In the genomic region with DNA sequence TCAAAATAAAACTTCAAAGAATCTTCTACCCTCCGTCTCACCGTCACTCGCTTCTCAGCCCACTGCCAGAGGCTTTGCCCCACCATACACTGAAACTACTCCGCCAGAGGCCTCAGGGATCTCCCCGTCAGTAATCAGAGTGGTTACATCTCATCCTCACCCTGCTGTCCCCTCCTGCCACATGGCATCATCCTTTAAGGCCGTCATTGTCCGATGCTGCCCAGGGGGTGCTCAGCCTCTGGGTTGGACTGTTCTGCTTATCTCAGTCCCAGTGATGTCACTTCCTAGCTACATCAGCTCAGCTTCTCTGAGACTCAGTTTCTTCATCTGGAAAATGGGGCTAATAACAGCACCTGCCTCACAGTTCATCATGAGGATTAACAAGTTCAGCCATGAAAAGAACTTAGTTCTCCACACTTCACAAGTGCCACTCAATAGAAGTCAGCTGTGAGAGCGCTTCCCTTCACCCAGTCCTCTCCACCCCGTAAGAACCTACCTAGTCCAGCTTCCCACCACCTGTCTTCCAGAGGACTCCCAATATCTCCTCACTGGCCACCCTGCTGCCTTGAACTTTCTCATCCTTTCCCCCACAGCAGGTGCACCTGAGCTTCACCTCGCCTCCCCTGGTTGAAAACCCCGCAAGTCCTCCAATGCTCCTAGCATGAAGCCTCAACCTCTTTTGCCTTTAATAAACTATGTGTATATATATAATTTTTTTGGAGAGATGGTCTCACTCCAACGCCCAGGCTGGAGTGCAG, we compare ENCODE assay signal across 18 cellular contexts. TPM values are rescaled to one million over a fixed set of nuclear protein-coding genes. Genes with fewer than 3 reads are reported as not detected.
DNase-seq lines count a peak whose midpoint lies in the region; ATAC-seq and TF ChIP-seq lines count a peak whose summit lies in the region.
"Had no signal": no experiment of that assay in that cellular context is flagged by ENCODE, and none has a peak within 500 bp of the region (broad histone marks: within the 10 kb centered on the region; RNA-seq: fewer than 3 reads in every experiment).

No MANE protein-coding gene starts in this region.

- no peak overlapping the region for H3K4me3 Mint-ChIP-seq in activated T-cell treated with anti-CD3 and anti-CD28 coated beads, Interleukin-2, amount 50 U/mL, for 4 hours
- H3K4me3 Mint-ChIP-seq: GM23338; stimulated activated naive B cell treated with anti-CD40 and anti-IgM and Interleukin-4, amounts not matched to agents 10 μg/mL and 1 μg/mL and 100 μg/mL, for 72 hours had no signal

- H3K9me3 ChIP-seq in stomach (no peaks in the 10 kb centered on the region), A673 (ENCODE audit: low read depth, low read length, poor library complexity, severe bottlenecking) (no peaks in the 10 kb centered on the region)
- H3K9me3 ChIP-seq: ovary, vagina had no signal

- POLR2A ChIA-PET in A673 (lab: Charles Lee; ENCODE audit: low non-redundant PET) = no interaction called here

- 83 to 89% (median 88%) methylated on average over 12 of the region's 12 CpGs for WGBS in stomach, 5 donors

- H3K4me1 Mint-ChIP-seq in activated T-cell treated with anti-CD3 and anti-CD28 coated beads, Interleukin-2, amount 50 U/mL, for 4 hours (ENCODE audit: low read depth) = peaks cover 45% of the 10 kb centered on the region

- no peak for ATAC-seq in left cardiac atrium
- no peak for ATAC-seq in activated T-cell treated with anti-CD3 and anti-CD28 coated beads, Interleukin-2, amount 50 U/mL, for 4 hours
- ATAC-seq: GM23338; stimulated activated naive B cell treated with anti-CD40 and anti-IgM and Interleukin-4, amounts not matched to agents 10 μg/mL and 1 μg/mL and 100 μg/mL, for 72 hours had no signal

- no peaks in the 10 kb centered on the region for H3K27me3 ChIP-seq in stomach
- H3K27me3 ChIP-seq in A673 (replicated peaks; ENCODE audit: insufficient read depth, low read depth, low read length, poor library complexity) = no peaks in the 10 kb centered on the region
- H3K27me3 ChIP-seq: ovary, vagina had no signal

- CTCF ChIA-PET in A673 (lab: Charles Lee) = no interaction called here

- BruUV-seq in A673 (replicated peaks; lab: Mats Ljungman, UMichigan) = no TSS peak

- TF ChIP-seq CTCF in stomach (IDR thresholded peaks at IDR 0.05) = no peak
- no peak for TF ChIP-seq CTCF in A673 (conservative IDR thresholded peaks at IDR 0.05; ENCODE audit: low read depth, low read length)

- no peak for TF ChIP-seq POLR2A in stomach (IDR thresholded peaks at IDR 0.05)

- H3K4me1 ChIP-seq in stomach (no peaks in the 10 kb centered on the region), A673 (ENCODE audit: insufficient read depth, low read length, poor library complexity, severe bottlenecking) (no peaks in the 10 kb centered on the region)
- H3K4me1 ChIP-seq: vagina had no signal

- H3K36me3 Mint-ChIP-seq in activated T-cell treated with anti-CD3 and anti-CD28 coated beads, Interleukin-2, amount 50 U/mL, for 4 hours (ENCODE audit: insufficient read depth) = no peaks in the 10 kb centered on the region
- H3K36me3 Mint-ChIP-seq: stimulated activated naive B cell treated with anti-CD40 and anti-IgM and Interleukin-4, amounts not matched to agents 10 μg/mL and 1 μg/mL and 100 μg/mL, for 72 hours had no signal

- H3K9me3 Mint-ChIP-seq in activated T-cell treated with anti-CD3 and anti-CD28 coated beads, Interleukin-2, amount 50 U/mL, for 4 hours = no peaks in the 10 kb centered on the region
- H3K9me3 Mint-ChIP-seq: GM23338; stimulated activated naive B cell treated with anti-CD40 and anti-IgM and Interleukin-4, amounts not matched to agents 10 μg/mL and 1 μg/mL and 100 μg/mL, for 72 hours had no signal

- DNase-seq in cardiac septum (ENCODE audit: low spot score) = peak; percentile 7
- no peak for DNase-seq in left cardiac atrium
- DNase-seq in activated T-cell treated with anti-CD3 and anti-CD28 coated beads, Interleukin-2, amount 50 U/mL, for 4 hours = peak; percentile 2
- peak; percentile 3 for DNase-seq in hepatic stellate cell (ENCODE audit: low spot score)
- peak; percentile 11 for DNase-seq in stomach
- no peak for DNase-seq in NCI-H146 treated with DMSO at 0.1 percent for 48 hours (lab: John Stamatoyannopoulos, UW; ENCODE audit: unreplicated experiment)
- no peak for DNase-seq in A673 (ENCODE audit: low spot score)
- DNase-seq in kidney glomerular epithelial cell (lab: John Stamatoyannopoulos, UW) = no peak
- DNase-seq: cerebellar nuclear complex; NCI-H774; small intestine; stimulated activated naive B cell treated with anti-CD40 and anti-IgM and Interleukin-4, amounts not matched to agents 10 μg/mL and 1 μg/mL and 100 μg/mL, for 72 hours had no signal

- H3K27me3 Mint-ChIP-seq in activated T-cell treated with anti-CD3 and anti-CD28 coated beads, Interleukin-2, amount 50 U/mL, for 4 hours (ENCODE audit: low read depth) = no peaks in the 10 kb centered on the region

- intact Hi-C loops in cardiac septum (cut with DNase I) (no loop called here), left cardiac atrium (cut with DNase I) (no loop called here), stomach (cut with DNase I; ENCODE audit: low total_unique reads) (no loop called here), A673 (cut with micrococcal nuclease; ENCODE audit: unreplicated experiment) (no loop called here)

- H3K4me3 ChIP-seq in stomach (no peak overlapping the region), A673 (ENCODE audit: low read depth, low read length, poor library complexity, severe bottlenecking) (no peak overlapping the region)
- H3K4me3 ChIP-seq: GM23338, ovary, vagina had no signal

- TF ChIP-seq EP300 in stomach (IDR thresholded peaks at IDR 0.05) = no peak

- H3K27ac ChIP-seq in stomach (no peak overlapping the region), A673 (ENCODE audit: low read depth, low read length, poor library complexity, severe bottlenecking) (no peak overlapping the region)
- H3K27ac ChIP-seq: ovary, vagina had no signal

- H3K36me3 ChIP-seq in stomach (no peaks in the 10 kb centered on the region), A673 (ENCODE audit: insufficient read depth, low read length, poor library complexity, severe bottlenecking) (no peaks in the 10 kb centered on the region)
- H3K36me3 ChIP-seq: ovary, vagina had no signal

RNA-seq across cellular contexts. Expression of gene IL3, which starts 2.8 kb away (rescaled TPM):
- total RNA-seq in cardiac septum = not detected
- not detected for total RNA-seq in left cardiac atrium
- total RNA-seq in activated T-cell treated with anti-CD3 and anti-CD28 coated beads, Interleukin-2, amount 50 U/mL, for 4 hours = 100 to 1,000 TPM in 2 of 3 donors, 10 to 100 TPM in 1; 94.6 to 152 (median 138) TPM
- total RNA-seq in stomach = not detected
- polyA plus RNA-seq in stomach = not detected
- total RNA-seq in A673 (2021) = not detected in 2 replicates
- total RNA-seq: endothelial cell of umbilical vein, frontal cortex, GM23338, ovary, RPMI7951, vagina had no signal
- polyA plus RNA-seq: endothelial cell of umbilical vein, GM23338, ovary, small intestine had no signal

RNA-seq across cellular contexts. Expression of gene CSF2, which starts 15.9 kb away (rescaled TPM):
- total RNA-seq in cardiac septum (not detected), left cardiac atrium (not detected), stomach (not detected), A673 (2021) (not detected in 2 replicates)
- 100 to 1,000 TPM; 130 to 283 (median 277) TPM for total RNA-seq in activated T-cell treated with anti-CD3 and anti-CD28 coated beads, Interleukin-2, amount 50 U/mL, for 4 hours
- polyA plus RNA-seq in stomach = not detected
- total RNA-seq: endothelial cell of umbilical vein, frontal cortex, GM23338, vagina had no signal
- polyA plus RNA-seq: endothelial cell of umbilical vein, GM23338, ovary had no signal

RNA-seq across cellular contexts. Expression of gene ACSL6, which starts 46.2 kb away (rescaled TPM):
- total RNA-seq in cardiac septum (4.5 TPM), left cardiac atrium (1 to 10 TPM; 1.6 to 4.4 TPM), stomach (1 to 10 TPM in 3 of 5 donors, not detected in 2; 1.7 to 7.2 (median 2.9) TPM), A673 (2021) (not detected in 2 replicates)
- 10 to 100 TPM; 25.0 to 38.0 (median 27.1) TPM for total RNA-seq in activated T-cell treated with anti-CD3 and anti-CD28 coated beads, Interleukin-2, amount 50 U/mL, for 4 hours
- under 1 TPM; 0.19 to 0.61 (median 0.45) TPM for polyA plus RNA-seq in stomach
- total RNA-seq: endothelial cell of umbilical vein, RPMI7951 had no signal
- polyA plus RNA-seq: endothelial cell of umbilical vein had no signal

Comparison
In these comparisons a context has a peak if more than half of its experiments do, and no peak if none do; other contexts are left out.
1. DNase-seq: peak in cardiac septum (single experiment), activated T-cell treated with anti-CD3 and anti-CD28 coated beads, Interleukin-2, amount 50 U/mL, for 4 hours (single experiment), hepatic stellate cell (single experiment) and stomach (single experiment); none in left cardiac atrium (single experiment), NCI-H146 treated with DMSO at 0.1 percent for 48 hours (single experiment), A673 (single experiment) and kidney glomerular epithelial cell (single experiment).
2. RNA of gene IL3, which starts 2.8 kb away (total RNA-seq): 94.6 to 152 TPM in activated T-cell treated with anti-CD3 and anti-CD28 coated beads, Interleukin-2, amount 50 U/mL, for 4 hours; not detected in cardiac septum (single experiment), not detected in left cardiac atrium, not detected in stomach and not detected in A673; every median in the first group is over 10 times any median in the second.
3. RNA of gene CSF2, which starts 15.9 kb away (total RNA-seq): 130 to 283 TPM in activated T-cell treated with anti-CD3 and anti-CD28 coated beads, Interleukin-2, amount 50 U/mL, for 4 hours; not detected in cardiac septum (single experiment), not detected in left cardiac atrium, not detected in stomach and not detected in A673; every median in the first group is over 100 times any median in the second.